In genomic region chr4:20297246-20297645, GRCh38 we compare ENCODE assay signal across 23 cellular contexts. TPM values are rescaled to one million over a fixed set of nuclear protein-coding genes. Genes with fewer than 3 reads are reported as not detected.
"Had no signal": no experiment of that assay in that cellular context is flagged by ENCODE, and none has a peak within 500 bp of the region (broad histone marks: within the 10 kb centered on the region; RNA-seq: fewer than 3 reads in every experiment).

No MANE protein-coding gene starts in this region.

- H3K4me3 Mint-ChIP-seq: natural killer cell; T-cell; T-helper 2 cell treated with Interferon-gamma antibody and Interleukin-4, amounts not matched to agents 5 μg/mL and 100 μg/mL, for 36 hours had no signal

- ATAC-seq: activated naive CD4-positive, alpha-beta T cell treated with anti-CD3 and anti-CD28 coated beads, Interleukin-2, amount 50 U/mL, for 72 hours; foreskin keratinocyte; left lung; natural killer cell; stimulated activated naive CD8-positive, alpha-beta T cell treated with anti-CD3 and anti-CD28 coated beads, Interleukin-15, Interleukin-2, amounts not matched to agents 100 U/mL and 50 U/mL, for 24 hours; T-cell had no signal

- H3K27ac ChIP-seq: adrenal gland, colonic mucosa, dorsolateral prefrontal cortex, esophagus muscularis mucosa, foreskin keratinocyte, left lung, thyroid gland, WERI-Rb-1 had no signal

- H3K4me1 ChIP-seq: breast epithelium, colonic mucosa, left lung, thyroid gland had no signal

- H3K36me3 ChIP-seq: adrenal gland, breast epithelium, colonic mucosa, esophagus muscularis mucosa, left lung, thyroid gland, WERI-Rb-1 had no signal

- H3K4me3 ChIP-seq: adrenal gland, breast epithelium, colonic mucosa, dorsolateral prefrontal cortex, left lung, lung, thyroid gland had no signal

- H3K9me3 ChIP-seq: adrenal gland, breast epithelium, colonic mucosa, esophagus muscularis mucosa, left lung, thyroid gland had no signal

- DNase-seq: activated CD4-positive, alpha-beta T cell treated with anti-CD3 and anti-CD28 coated beads, Interleukin-2, amount 50 U/mL, for 1 hour; activated CD4-positive, CD25-positive, alpha-beta regulatory T cell treated with anti-CD3 and anti-CD28 coated beads, Interleukin-2, amount 50 U/mL, for 72 hours; activated T-cell treated with anti-CD3 and anti-CD28 coated beads, Interleukin-2, amount 50 U/mL, for 1 hour; adrenal gland; colonic mucosa; dorsolateral prefrontal cortex; foreskin keratinocyte; left lung; midbrain; natural killer cell; retina; stimulated activated CD4-positive, alpha-beta T cell treated with anti-CD3 and anti-CD28 coated beads, Interleukin-4, amount 100 ng/mL, for 24 hours; stimulated activated naive CD8-positive, alpha-beta T cell treated with anti-CD3 and anti-CD28 coated beads, Interleukin-15, Interleukin-2, amounts not matched to agents 100 U/mL and 50 U/mL, for 24 hours; substantia nigra; T-cell; thyroid gland; WERI-Rb-1 had no signal

- H3K27me3 ChIP-seq: adrenal gland, breast epithelium, colonic mucosa, dorsolateral prefrontal cortex, esophagus muscularis mucosa, foreskin keratinocyte, left lung, thyroid gland had no signal

- H3K4me1 Mint-ChIP-seq: natural killer cell, T-cell had no signal

- H3K27ac Mint-ChIP-seq: activated naive CD4-positive, alpha-beta T cell treated with anti-CD3 and anti-CD28 coated beads, Interleukin-2, amount 50 U/mL, for 72 hours; natural killer cell; progenitor cell of endocrine pancreas; T-cell; T-helper 2 cell treated with Interferon-gamma antibody and Interleukin-4, amounts not matched to agents 5 μg/mL and 100 μg/mL, for 36 hours had no signal

- H3K36me3 Mint-ChIP-seq: activated naive CD4-positive, alpha-beta T cell treated with anti-CD3 and anti-CD28 coated beads, Interleukin-2, amount 50 U/mL, for 72 hours; natural killer cell; T-cell had no signal

- H3K9me3 Mint-ChIP-seq: T-helper 2 cell treated with Interferon-gamma antibody and Interleukin-4, amounts not matched to agents 5 μg/mL and 100 μg/mL, for 36 hours had no signal

- H3K27me3 Mint-ChIP-seq: progenitor cell of endocrine pancreas, T-cell had no signal

RNA-seq across cellular contexts. Expression of gene SLIT2, which starts 45.5 kb away (rescaled TPM):
- total RNA-seq: activated naive CD4-positive, alpha-beta T cell treated with anti-CD3 and anti-CD28 coated beads, Interleukin-2, amount 50 U/mL, for 72 hours; natural killer cell had no signal
